ENCODE assay signal across 16 cellular contexts in the genomic region with DNA sequence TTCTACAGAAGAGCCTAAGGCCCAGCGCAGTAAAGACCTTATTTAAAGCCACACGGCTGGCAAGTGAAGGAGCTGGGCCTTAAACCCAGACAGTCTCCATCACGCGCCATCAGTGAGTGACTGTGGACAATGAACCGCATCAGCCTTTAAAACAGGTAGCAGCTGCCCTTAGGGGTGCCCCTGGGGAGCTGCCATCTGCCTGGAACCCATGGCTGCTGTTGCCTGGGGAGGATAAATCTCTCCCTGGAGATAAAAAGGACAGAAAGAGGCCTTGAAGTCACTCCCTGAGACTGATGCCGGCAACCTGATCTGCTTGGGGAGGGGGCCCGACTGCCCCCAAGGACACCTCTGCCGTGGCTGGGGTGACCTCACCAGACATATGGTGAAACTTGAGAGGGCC.
DNase-seq lines count a peak whose midpoint lies in the region; FAIRE-seq and TF ChIP-seq lines count a peak whose summit lies in the region.
"Had no signal": no experiment of that assay in that cellular context is flagged by ENCODE, and none has a peak within 500 bp of the region (broad histone marks: within the 10 kb centered on the region; RNA-seq: fewer than 3 reads in every experiment).

No MANE protein-coding gene starts in this region.

- H3K4me2 ChIP-seq in mesenchymal stem cell (ENCODE audit: low read length, poor library complexity, severe bottlenecking): no peak overlapping the region
- H3K4me2 ChIP-seq: PC-9 had no signal

- H3K27ac ChIP-seq in neutrophil (peak overlapping the region; percentile 99), mesenchymal stem cell (ENCODE audit: low read length, poor library complexity, severe bottlenecking) (no peak overlapping the region)
- H3K27ac ChIP-seq: esophagus muscularis mucosa, PC-9, vagina had no signal

- no peak for FAIRE-seq in HTR-8/SVneo (lab: Jason Lieb, UNC)

- H3K27me3 ChIP-seq in neutrophil (no peaks in the 10 kb centered on the region), mesenchymal stem cell (ENCODE audit: control insufficient read depth in 1 of 2, insufficient read depth in 1 of 2, low read length in 2 of 2) (peaks cover 0 to 42% of the 10 kb centered on the region in 2 experiments)
- H3K27me3 ChIP-seq: esophagus muscularis mucosa, vagina had no signal

- H3K4ac ChIP-seq in mesenchymal stem cell (ENCODE audit: low read depth in 1 of 2, low read length in 2 of 2): no peak overlapping the region

- 81% methylated on average over 8 of the region's 8 CpGs for WGBS in mesenchymal stem cell

- TF ChIP-seq CTCF in neutrophil (IDR thresholded peaks at IDR 0.05): no peak

- no peak overlapping the region for H2BK5ac ChIP-seq in mesenchymal stem cell (ENCODE audit: low read depth, low read length, poor library complexity, severe bottlenecking)

- no peak overlapping the region for H2AFZ ChIP-seq in mesenchymal stem cell (ENCODE audit: low read depth, low read length)
- H2AFZ ChIP-seq: PC-9 had no signal

- H3K36me3 ChIP-seq in neutrophil (peaks cover 24% of the 10 kb centered on the region), mesenchymal stem cell (ENCODE audit: control insufficient read depth in 1 of 2, insufficient read depth in 2 of 2, low read depth in 1 of 2, low read length in 2 of 2) (no peaks in the 10 kb centered on the region)
- H3K36me3 ChIP-seq: vagina had no signal

- peak overlapping the region in 1 of 2 experiments; percentile 4 for H3K4me3 ChIP-seq in neutrophil (ENCODE audit: low read depth in 1 of 2, low read length in 1 of 2)
- no peak overlapping the region for H3K4me3 ChIP-seq in mesenchymal stem cell (ENCODE audit: insufficient read depth in 1 of 2, low read depth in 1 of 2, low read length in 2 of 2)
- H3K4me3 ChIP-seq: esophagus muscularis mucosa, PC-9, vagina had no signal

- H2BK12ac ChIP-seq in mesenchymal stem cell (ENCODE audit: low read length in 2 of 2): no peak overlapping the region

- no peak overlapping the region for H3K18ac ChIP-seq in mesenchymal stem cell (ENCODE audit: low read depth in 1 of 2, low read length in 2 of 2)

- H2BK15ac ChIP-seq in mesenchymal stem cell (ENCODE audit: low read depth, poor library complexity, severe bottlenecking): no peak overlapping the region

- peaks cover 43% of the 10 kb centered on the region for H3K79me1 ChIP-seq in mesenchymal stem cell (replicated peaks; ENCODE audit: low read length, poor library complexity, severe bottlenecking)

- H3K14ac ChIP-seq in mesenchymal stem cell (ENCODE audit: low read length in 2 of 2): no peak overlapping the region

- no peak overlapping the region for H3K23ac ChIP-seq in mesenchymal stem cell (ENCODE audit: low read length in 2 of 2)

- no peak overlapping the region for H2BK120ac ChIP-seq in mesenchymal stem cell (ENCODE audit: low read depth, low read length)

- no peak overlapping the region for H4K91ac ChIP-seq in mesenchymal stem cell (ENCODE audit: low read length)

- H3K9ac ChIP-seq in mesenchymal stem cell (ENCODE audit: low read length): no peak overlapping the region

- H3K9me3 ChIP-seq in neutrophil: no peaks in the 10 kb centered on the region
- H3K9me3 ChIP-seq in mesenchymal stem cell (ENCODE audit: control insufficient read depth, low read length): peaks cover 6% of the 10 kb centered on the region
- H3K9me3 ChIP-seq: Caco-2, vagina had no signal

- DNase-seq in COR-L47 (lab: John Stamatoyannopoulos, UW) (peak; percentile 17), NCI-H2081 treated with DMSO at 0.1 percent for 48 hours (lab: John Stamatoyannopoulos, UW) (peak; percentile 10), SK-N-DZ (ENCODE audit: low spot score) (peak; percentile 68), mesenchymal stem cell (no peak), dermis blood vessel endothelial cell (no peak), HTR-8/SVneo (ENCODE audit: insufficient read length, low spot score) (no peak), T-helper 9 cell (no peak)
- DNase-seq: Caco-2; KG1; NCI-H774; occipital lobe; PC-9; stimulated activated CD4-positive, alpha-beta T cell treated with anti-CD3 and anti-CD28 coated beads, Interleukin-2, amount 100 ng/mL, for 48 hours had no signal

- H3K4me1 ChIP-seq in neutrophil (ENCODE audit: control insufficient read depth in 1 of 2, insufficient read depth in 1 of 2, low read depth in 1 of 2, low read length in 1 of 2) (peaks cover 100% of the 10 kb centered on the region in 2 experiments), mesenchymal stem cell (ENCODE audit: control insufficient read depth, insufficient read depth, low read depth, low read length) (peaks cover 11% of the 10 kb centered on the region)
- H3K4me1 ChIP-seq: Caco-2 had no signal

- no peak overlapping the region for H2AK5ac ChIP-seq in mesenchymal stem cell (ENCODE audit: low read length, severe bottlenecking)

- no peak overlapping the region for H4K8ac ChIP-seq in mesenchymal stem cell (ENCODE audit: low read length)

Comparison
In these comparisons a context has a peak if more than half of its experiments do, and no peak if none do; other contexts are left out.
1. DNase-seq: peak in COR-L47 (single experiment), NCI-H2081 treated with DMSO at 0.1 percent for 48 hours (single experiment) and SK-N-DZ (single experiment); none in mesenchymal stem cell (single experiment), dermis blood vessel endothelial cell (single experiment), HTR-8/SVneo (single experiment) and T-helper 9 cell (single experiment).